15 cellular contexts compared by ENCODE assay signal in genomic region chr11:102320679-102321078, GRCh38. TPM values are rescaled to one million over a fixed set of nuclear protein-coding genes. Genes with fewer than 3 reads are reported as not detected.
DNase-seq lines count a peak whose midpoint lies in the region; ATAC-seq and TF ChIP-seq lines count a peak whose summit lies in the region.
"Had no signal": no experiment of that assay in that cellular context is flagged by ENCODE, and none has a peak within 500 bp of the region (broad histone marks: within the 10 kb centered on the region; RNA-seq: fewer than 3 reads in every experiment).

No MANE protein-coding gene starts in this region.

- intact Hi-C loops in activated naive CD4-positive, alpha-beta T cell treated with anti-CD3 and anti-CD28 coated beads for 36 hours (cut with micrococcal nuclease), result no loop called here
- intact Hi-C loops in activated CD8-positive, alpha-beta T cell treated with anti-CD3 and anti-CD28 coated beads for 36 hours (cut with micrococcal nuclease), result no loop called here
- intact Hi-C loops in lower lobe of right lung (cut with DNase I), result no loop called here
- intact Hi-C loops in tibial artery (cut with DNase I; ENCODE audit: low total_unique reads), result no loop called here

- ATAC-seq in activated CD8-positive, alpha-beta T cell treated with anti-CD3 and anti-CD28 coated beads for 36 hours, result no peak
- ATAC-seq in lower lobe of right lung (no peak), HG03354 (IDR thresholded peaks at IDR 0.05; ENCODE audit: poor library complexity, severe bottlenecking, unreplicated experiment) (no peak)
- ATAC-seq: gastrocnemius medialis had no signal

- H3K4me1 Mint-ChIP-seq in activated naive CD4-positive, alpha-beta T cell treated with anti-CD3 and anti-CD28 coated beads for 36 hours (ENCODE audit: low read depth), result peaks cover 58% of the 10 kb centered on the region
- H3K4me1 Mint-ChIP-seq in activated CD8-positive, alpha-beta T cell treated with anti-CD3 and anti-CD28 coated beads for 36 hours (ENCODE audit: low read depth), result peaks cover 54% of the 10 kb centered on the region

- H3K4me1 ChIP-seq in lower lobe of right lung, result peaks cover 48% of the 10 kb centered on the region
- peaks cover 0 to 27% (median 8%) of the 10 kb centered on the region in 4 donors for H3K4me1 ChIP-seq in tibial artery
- H3K4me1 ChIP-seq: uterus had no signal

- H3K4me3 ChIP-seq in lower lobe of right lung (peak overlapping the region; percentile 58), tibial artery (no peak overlapping the region)
- H3K4me3 ChIP-seq: gastrocnemius medialis, MG63, uterus had no signal

- H3K9me3 ChIP-seq in lower lobe of right lung (no peaks in the 10 kb centered on the region), tibial artery (no peaks in the 10 kb centered on the region)
- H3K9me3 ChIP-seq: gastrocnemius medialis, MG63, uterus had no signal

- H3K27ac ChIP-seq in lower lobe of right lung (peak overlapping the region; percentile 66), tibial artery (peak overlapping the region; percentile 17 to 32)

- no peak for TF ChIP-seq CTCF in activated CD8-positive, alpha-beta T cell treated with anti-CD3 and anti-CD28 coated beads for 36 hours (IDR thresholded peaks at IDR 0.05)
- no peak for TF ChIP-seq CTCF in lower lobe of right lung (IDR thresholded peaks at IDR 0.05)
- no peak for TF ChIP-seq CTCF in tibial artery (IDR thresholded peaks at IDR 0.05)

- H3K4me3 Mint-ChIP-seq in activated naive CD4-positive, alpha-beta T cell treated with anti-CD3 and anti-CD28 coated beads for 36 hours, result peak overlapping the region; percentile 96
- H3K4me3 Mint-ChIP-seq in activated CD8-positive, alpha-beta T cell treated with anti-CD3 and anti-CD28 coated beads for 36 hours, result peak overlapping the region; percentile 100

- H3K36me3 Mint-ChIP-seq in activated naive CD4-positive, alpha-beta T cell treated with anti-CD3 and anti-CD28 coated beads for 36 hours (ENCODE audit: low read depth), result peaks cover 62% of the 10 kb centered on the region
- H3K36me3 Mint-ChIP-seq in activated CD8-positive, alpha-beta T cell treated with anti-CD3 and anti-CD28 coated beads for 36 hours (ENCODE audit: low read depth), result peaks cover 67% of the 10 kb centered on the region
- H3K36me3 Mint-ChIP-seq: brain had no signal

- no peaks in the 10 kb centered on the region for H3K9me3 Mint-ChIP-seq in activated naive CD4-positive, alpha-beta T cell treated with anti-CD3 and anti-CD28 coated beads for 36 hours
- H3K9me3 Mint-ChIP-seq in activated CD8-positive, alpha-beta T cell treated with anti-CD3 and anti-CD28 coated beads for 36 hours, result no peaks in the 10 kb centered on the region
- H3K9me3 Mint-ChIP-seq: brain had no signal

- POLR2A ChIA-PET in activated CD8-positive, alpha-beta T cell treated with anti-CD3 and anti-CD28 coated beads for 36 hours (lab: Charles Lee), result interaction anchor here (0.6 to 1.4 kb wide), 2 partner anchors 29 to 56 kb away, joined by 3 read pairs; no protein-coding TSS in a partner anchor

- CTCF ChIA-PET in activated naive CD4-positive, alpha-beta T cell treated with anti-CD3 and anti-CD28 coated beads for 36 hours (lab: Charles Lee), result interaction anchor here (0.6 to 5.3 kb wide), 5 partner anchors 14 to 346 kb away, joined by 3 to 124 read pairs (median 8); no protein-coding TSS in a partner anchor
- CTCF ChIA-PET in activated CD8-positive, alpha-beta T cell treated with anti-CD3 and anti-CD28 coated beads for 36 hours (lab: Charles Lee), result interaction anchor here (1.0 to 17.7 kb wide), 5 partner anchors 21 to 345 kb away, joined by 3 to 403 read pairs (median 4); no protein-coding TSS in a partner anchor

- H3K27ac Mint-ChIP-seq in activated naive CD4-positive, alpha-beta T cell treated with anti-CD3 and anti-CD28 coated beads for 36 hours, result peak overlapping the region; percentile 98
- H3K27ac Mint-ChIP-seq in activated CD8-positive, alpha-beta T cell treated with anti-CD3 and anti-CD28 coated beads for 36 hours, result peak overlapping the region; percentile 98

- no peak for DNase-seq in activated naive CD4-positive, alpha-beta T cell treated with anti-CD3 and anti-CD28 coated beads for 36 hours
- no peak for DNase-seq in activated naive CD4-positive, alpha-beta T cell treated with Interleukin-2 at 50 U/mL for 16 hours
- DNase-seq in activated CD8-positive, alpha-beta T cell treated with anti-CD3 and anti-CD28 coated beads for 36 hours, result no peak
- DNase-seq in lower lobe of right lung, result no peak
- no peak for DNase-seq in tibial artery
- DNase-seq in NCI-H1694 treated with DMSO at 0.1 percent for 48 hours (lab: John Stamatoyannopoulos, UW), result no peak
- DNase-seq in NK-92 (lab: John Stamatoyannopoulos, UW; ENCODE audit: unreplicated experiment), result no peak
- DNase-seq: activated CD4-positive, CD25-positive, alpha-beta regulatory T cell treated with anti-CD3 and anti-CD28 coated beads, Interleukin-2, amount 50 U/mL, for 72 hours; gastrocnemius medialis; MG63; NK-92 treated with Interleukin-12 subunit alpha and Interleukin-12 subunit beta, amount 100 ng/mL, for 24 hours; stimulated activated CD4-positive, alpha-beta T cell treated with anti-CD3 and anti-CD28 coated beads, Interleukin-1b, Interleukin-23, amount 100 ng/mL, for 48 hours; uterus had no signal

- peaks cover 8% of the 10 kb centered on the region for H3K36me3 ChIP-seq in lower lobe of right lung
- H3K36me3 ChIP-seq in tibial artery, result no peaks in the 10 kb centered on the region
- H3K36me3 ChIP-seq: gastrocnemius medialis, MG63, uterus had no signal

- H3K27me3 ChIP-seq in lower lobe of right lung (ENCODE audit: low read depth), result no peaks in the 10 kb centered on the region
- H3K27me3 ChIP-seq in tibial artery, result no peaks in the 10 kb centered on the region
- H3K27me3 ChIP-seq: gastrocnemius medialis, MG63, uterus had no signal

- H3K27me3 Mint-ChIP-seq in activated naive CD4-positive, alpha-beta T cell treated with anti-CD3 and anti-CD28 coated beads for 36 hours (ENCODE audit: low read depth), result no peaks in the 10 kb centered on the region
- H3K27me3 Mint-ChIP-seq in activated CD8-positive, alpha-beta T cell treated with anti-CD3 and anti-CD28 coated beads for 36 hours, result no peaks in the 10 kb centered on the region

RNA-seq across cellular contexts. Expression of gene BIRC3, which starts 3.4 kb away (rescaled TPM):
- 100 to 1,000 TPM; 100 to 105 TPM for total RNA-seq in activated naive CD4-positive, alpha-beta T cell treated with anti-CD3 and anti-CD28 coated beads for 36 hours
- total RNA-seq in activated CD8-positive, alpha-beta T cell treated with anti-CD3 and anti-CD28 coated beads for 36 hours, result 100 to 1,000 TPM; 102 to 108 TPM
- 17.8 TPM for total RNA-seq in lower lobe of right lung

RNA-seq across cellular contexts. Expression of gene BIRC2, which starts 26.3 kb away (rescaled TPM):
- total RNA-seq in activated naive CD4-positive, alpha-beta T cell treated with anti-CD3 and anti-CD28 coated beads for 36 hours, result 10 to 100 TPM; 26.6 to 26.9 TPM
- total RNA-seq in activated CD8-positive, alpha-beta T cell treated with anti-CD3 and anti-CD28 coated beads for 36 hours, result 10 to 100 TPM; 29.8 to 32.9 TPM
- total RNA-seq in lower lobe of right lung, result 46.0 TPM
